In genomic region chr10:121205625-121206024, GRCh38 we compare ENCODE assay signal across 18 cellular contexts.
"Had no signal": no experiment of that assay in that cellular context is flagged by ENCODE, and none has a peak within 500 bp of the region (broad histone marks: within the 10 kb centered on the region; RNA-seq: fewer than 3 reads in every experiment).

No MANE protein-coding gene starts in this region.

- ATAC-seq: lower lobe of right lung; natural killer cell treated with Interleukin-12 subunit alpha and Interleukin-12 subunit beta and Interleukin-15 and Interleukin-18, amount 100 ng/mL, for 72 hours; right lobe of liver; stimulated activated naive B cell treated with anti-CD40 and anti-IgM and Interleukin-4, amounts not matched to agents 10 μg/mL and 1 μg/mL and 100 μg/mL, for 72 hours; stimulated activated naive CD8-positive, alpha-beta T cell treated with anti-CD3 and anti-CD28 coated beads, Interleukin-15, amount 100 ng/mL, for 72 hours; upper lobe of right lung had no signal

- DNase-seq: colonic mucosa; dermis blood vessel endothelial cell; esophagus squamous epithelium; foreskin fibroblast; head of caudate nucleus; kidney; left ventricle myocardium inferior; lower lobe of right lung; retina; right lobe of liver; spleen; stimulated activated CD4-positive, alpha-beta T cell treated with anti-CD3 and anti-CD28 coated beads, Interleukin-2, amount 100 ng/mL, for 24 hours; stimulated activated CD4-positive, alpha-beta T cell treated with anti-CD3 and anti-CD28 coated beads, Interleukin-4, amount 100 ng/mL, for 4 hours; stimulated activated naive B cell treated with anti-CD40 and anti-IgM and Interleukin-4, amounts not matched to agents 10 μg/mL and 1 μg/mL and 100 μg/mL, for 72 hours; stimulated activated naive CD8-positive, alpha-beta T cell treated with anti-CD3 and anti-CD28 coated beads, Interleukin-15, amount 100 ng/mL, for 72 hours; testis; upper lobe of right lung had no signal
